In the genomic region with DNA sequence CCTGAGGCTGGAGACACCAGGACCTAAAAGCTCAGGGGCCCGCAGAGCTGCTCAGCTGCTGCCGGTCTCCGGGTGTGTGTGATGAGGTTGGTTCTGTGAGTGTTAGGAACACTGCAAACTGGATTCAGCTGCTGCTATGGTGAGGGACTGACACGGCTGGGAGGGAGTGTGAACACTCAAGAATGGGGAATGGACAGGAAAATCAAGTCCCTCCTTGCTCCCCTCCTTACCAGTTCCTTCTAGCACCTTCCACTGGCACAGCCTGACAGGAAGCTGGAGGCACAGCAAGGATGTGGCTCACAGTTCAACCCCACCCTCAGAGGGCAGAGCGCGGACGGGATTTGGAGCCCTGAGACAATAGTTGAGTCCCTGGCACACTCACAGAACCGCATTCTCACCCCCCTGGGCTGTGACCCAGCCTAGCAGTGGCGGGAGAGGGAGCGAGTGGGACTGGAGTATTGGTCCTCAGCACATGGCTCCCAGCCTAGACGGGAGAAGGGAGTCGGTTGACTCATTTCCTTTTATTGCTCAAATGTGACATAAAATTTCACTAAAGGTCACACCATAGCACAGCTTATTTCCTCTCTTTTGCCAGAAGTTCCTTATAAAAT, we compare ENCODE assay signal across 10 cellular contexts. TPM values are rescaled to one million over a fixed set of nuclear protein-coding genes. Genes with fewer than 3 reads are reported as not detected.
A peak's percentile ranks its signal among the peaks of the same experiment; 100 is the strongest.
DNase-seq lines count a peak whose midpoint lies in the region; ATAC-seq and TF ChIP-seq lines count a peak whose summit lies in the region.
"Had no signal": no experiment of that assay in that cellular context is flagged by ENCODE, and none has a peak within 500 bp of the region (broad histone marks: within the 10 kb centered on the region; RNA-seq: fewer than 3 reads in every experiment).

No MANE protein-coding gene starts in this region.

- H3K4me1 ChIP-seq in psoas muscle: peaks cover 9% of the 10 kb centered on the region
- H3K4me1 ChIP-seq in H9 (ENCODE audit: insufficient read depth, low read length): no peaks in the 10 kb centered on the region

- H3K4me3 Mint-ChIP-seq in CD14-positive monocyte: peak overlapping the region; percentile 68 to 89
- H3K4me3 Mint-ChIP-seq in H9: no peak overlapping the region

- H3K4me3 ChIP-seq in psoas muscle (no peak overlapping the region), WERI-Rb-1 (ENCODE audit: low read depth, low read length) (no peak overlapping the region)

- TF ChIP-seq CTCF in CD14-positive monocyte (IDR thresholded peaks at IDR 0.05) (no peak), psoas muscle (IDR thresholded peaks at IDR 0.05) (no peak), WERI-Rb-1 (IDR thresholded peaks at IDR 0.05; ENCODE audit: low read depth, low read length) (no peak), H9 (conservative IDR thresholded peaks at IDR 0.05) (no peak)

- no peak overlapping the region for H3K9ac ChIP-seq in H9 (ENCODE audit: extremely low read depth, insufficient read length, low read length)

- H3K4me1 Mint-ChIP-seq in CD14-positive monocyte: peaks cover 22% of the 10 kb centered on the region
- peaks cover 10 to 17% of the 10 kb centered on the region in 2 experiments; a peak in 3 of 4 replicates for H3K4me1 Mint-ChIP-seq in H9

- H3K9me3 ChIP-seq in psoas muscle (no peaks in the 10 kb centered on the region), WERI-Rb-1 (ENCODE audit: severe bottlenecking) (no peaks in the 10 kb centered on the region), H9 (ENCODE audit: control insufficient read depth, low read depth, low read length) (no peaks in the 10 kb centered on the region)

- H4K5ac ChIP-seq in H9 (ENCODE audit: insufficient read length, low read depth, low read length): no peak overlapping the region

- no peak overlapping the region for H3K18ac ChIP-seq in H9 (ENCODE audit: insufficient read length, low read depth, low read length)

- no peaks in the 10 kb centered on the region for H3K79me2 ChIP-seq in H9 (ENCODE audit: insufficient read depth, low read length)

- H3K23me2 ChIP-seq in H9 (ENCODE audit: insufficient read length, low read depth, low read length, poor library complexity, severe bottlenecking): no peaks in the 10 kb centered on the region

- no peak overlapping the region for H2AK5ac ChIP-seq in H9 (ENCODE audit: insufficient read length, low read length)

- no peaks in the 10 kb centered on the region for H3K79me1 ChIP-seq in H9 (ENCODE audit: insufficient read depth, low read depth, low read length, poor library complexity, severe bottlenecking)

- H3K27me3 Mint-ChIP-seq in CD14-positive monocyte (ENCODE audit: low read depth in 3 of 3) (peaks cover 2 to 12% (median 5%) of the 10 kb centered on the region in 3 donors), H9 (ENCODE audit: low read depth) (peaks cover 8% of the 10 kb centered on the region; the same call in 1 of the 2 replicates)

- no peak overlapping the region for H2AFZ ChIP-seq in H9 (ENCODE audit: low read length)

- no peak overlapping the region for H2BK12ac ChIP-seq in H9 (ENCODE audit: insufficient read length, low read depth, low read length)

- intact Hi-C loops in CD14-positive monocyte (cut with micrococcal nuclease) (no loop called here), Right ventricle myocardium inferior (cut with DNase I) (loop anchor here (1.0 to 10.0 kb wide), 7 partner anchors 51 to 1119 kb away; no protein-coding TSS in a partner anchor), psoas muscle (cut with DNase I) (loop anchor here (2.0 to 10.0 kb wide), 6 partner anchors 51 to 1114 kb away; a partner anchor contains a TSS)

- no peak overlapping the region for H3K56ac ChIP-seq in H9 (ENCODE audit: insufficient read length, low read depth, low read length)

- H3K27me3 ChIP-seq in psoas muscle (ENCODE audit: insufficient read depth in 3 of 3, low read length in 2 of 3) (no peaks in the 10 kb centered on the region), WERI-Rb-1 (ENCODE audit: insufficient read depth, low read depth, severe bottlenecking) (no peaks in the 10 kb centered on the region), H9 (ENCODE audit: insufficient read depth, low read length) (no peaks in the 10 kb centered on the region; the same call in 1 of the 2 replicates)

- DNase-seq in CD14-positive monocyte (ENCODE audit: low spot score): peak; percentile 82
- peak; percentile 73 for DNase-seq in SKM-1 treated with dmso at 0.1 percent for 144 hours (lab: John Stamatoyannopoulos, UW; ENCODE audit: unreplicated experiment)
- DNase-seq in Right ventricle myocardium inferior (ENCODE audit: missing footprints): peak; percentile 80
- DNase-seq in psoas muscle: peak; percentile 75 to 78
- no peak for DNase-seq in NCI-H1436 treated with DMSO at 0.1 percent for 48 hours (lab: John Stamatoyannopoulos, UW)
- DNase-seq in WERI-Rb-1: no peak
- DNase-seq in H9: no peak
- DNase-seq in T1000 (lab: John Stamatoyannopoulos, UW): no peak
- DNase-seq: OCI-M1 had no signal

- 55 to 60% (median 56%) methylated on average over 12 of the region's 12 CpGs for WGBS in psoas muscle, 3 donors
- WGBS in H9 (ENCODE audit: extremely low coverage, insufficient read length, low lambda C conversion rate): no CpG with 5 or more reads among the region's 12 CpGs

- no peak overlapping the region for H2BK15ac ChIP-seq in H9 (ENCODE audit: low read depth, low read length)

- H3K9me3 Mint-ChIP-seq in CD14-positive monocyte (peaks cover 0 to 5% (median 0%) of the 10 kb centered on the region in 7 donors), H9 (no peaks in the 10 kb centered on the region)

- no peak overlapping the region for H3K23ac ChIP-seq in H9 (ENCODE audit: insufficient read length, low read depth, low read length)

- H3K27ac ChIP-seq in psoas muscle (peak overlapping the region; percentile 56), WERI-Rb-1 (no peak overlapping the region), H9 (ENCODE audit: insufficient read length, low read depth, low read length) (no peak overlapping the region)

- no peak overlapping the region for H3T11ph ChIP-seq in H9 (ENCODE audit: low read length)

- ATAC-seq in Right ventricle myocardium inferior (peak; percentile 80), psoas muscle (peak; percentile 36 to 78 (median 58))

- H2BK5ac ChIP-seq in H9 (ENCODE audit: insufficient read length, low read length): no peak overlapping the region

- H4K20me1 ChIP-seq in H9 (ENCODE audit: control insufficient read depth, insufficient read depth, insufficient read length): no peaks in the 10 kb centered on the region

- H3K4me2 ChIP-seq in H9 (ENCODE audit: insufficient read depth, insufficient read length, low read length): no peak overlapping the region

- no peak overlapping the region for H4K8ac ChIP-seq in H9 (replicated peaks; ENCODE audit: insufficient read length, low read depth, low read length)

- H3K27ac Mint-ChIP-seq in CD14-positive monocyte (peak overlapping the region; percentile 79 to 91 (median 86)), H9 (no peak overlapping the region; a peak in 2 of 7 replicates)

- no peak overlapping the region for H2BK120ac ChIP-seq in H9 (ENCODE audit: low read depth, low read length, poor library complexity, severe bottlenecking)

- H3K4ac ChIP-seq in H9 (ENCODE audit: low read depth, low read length): no peak overlapping the region

- no peaks in the 10 kb centered on the region for H3K36me3 Mint-ChIP-seq in CD14-positive monocyte
- H3K36me3 Mint-ChIP-seq in H9 (ENCODE audit: insufficient read depth in 1 of 3, low read depth in 3 of 3): no peaks in the 10 kb centered on the region
- H3K36me3 Mint-ChIP-seq: mesothelial cell of epicardium had no signal

- H3K14ac ChIP-seq in H9 (ENCODE audit: insufficient read depth, low read length): no peak overlapping the region

- H4K91ac ChIP-seq in H9 (ENCODE audit: insufficient read length, low read depth, low read length): no peak overlapping the region

- H3K36me3 ChIP-seq in psoas muscle (ENCODE audit: insufficient read depth in 1 of 2, low read depth in 1 of 2): no peaks in the 10 kb centered on the region
- no peaks in the 10 kb centered on the region for H3K36me3 ChIP-seq in WERI-Rb-1

- H2BK20ac ChIP-seq in H9 (ENCODE audit: low read depth, low read length, poor library complexity, severe bottlenecking): no peak overlapping the region

RNA-seq across cellular contexts. Expression of a gene that starts 42.5 kb away (rescaled TPM):
- polyA plus RNA-seq in CD14-positive monocyte (not detected), psoas muscle (10 to 100 TPM in 1 of 3 donors, 1 to 10 TPM in 1, not detected in 1; 5.6 to 21.7 TPM)
- total RNA-seq in Right ventricle myocardium inferior (not detected), psoas muscle (10 to 100 TPM in 1 of 4 donors, 1 to 10 TPM in 3; 1.4 to 11.2 (median 4.9) TPM), H9 (2021) (not detected in 2 replicates)
- total RNA-seq: mesothelial cell of epicardium had no signal

Comparison
In these comparisons a context has a peak if more than half of its experiments do, and no peak if none do; other contexts are left out.
1. DNase-seq: peak in CD14-positive monocyte (single experiment), SKM-1 treated with dmso at 0.1 percent for 144 hours (single experiment), Right ventricle myocardium inferior (single experiment) and psoas muscle (2 of 2); none in NCI-H1436 treated with DMSO at 0.1 percent for 48 hours (single experiment), WERI-Rb-1 (single experiment), H9 (single experiment) and T1000 (single experiment).
2. H3K27ac Mint-ChIP-seq: peak in CD14-positive monocyte (7 of 7); none in H9 (0 of 3).
3. H3K4me3 Mint-ChIP-seq: peak in CD14-positive monocyte (2 of 2); none in H9 (0 of 2).
4. intact Hi-C loops: an anchor here in Right ventricle myocardium inferior (1.0 to 10.0 kb wide) and psoas muscle (2.0 to 10.0 kb wide); none called in CD14-positive monocyte.